9 cellular contexts compared by ENCODE assay signal in genomic region chr10:61452655-61453641, GRCh38. TPM values are rescaled to one million over a fixed set of nuclear protein-coding genes. Genes with fewer than 3 reads are reported as not detected.
A peak's percentile ranks its signal among the peaks of the same experiment; 100 is the strongest.
DNase-seq lines count a peak whose midpoint lies in the region; ATAC-seq and TF ChIP-seq lines count a peak whose summit lies in the region.
"Had no signal": no experiment of that assay in that cellular context is flagged by ENCODE, and none has a peak within 500 bp of the region (broad histone marks: within the 10 kb centered on the region; RNA-seq: fewer than 3 reads in every experiment).

Gene TMEM26, minus strand, starts transcription at chr10:61453381. Its CDS starts 300 bp downstream, at chr10:61453081.

- peak within 1 kb of the TSS in 6 of 8 donors; percentile 38 to 74 (median 44) for H3K4me3 Mint-ChIP-seq in CD4-positive, alpha-beta memory T cell
- peak within 1 kb of the TSS; percentile 64 for H3K4me3 Mint-ChIP-seq in T-helper 17 cell
- peak within 1 kb of the TSS; percentile 91 for H3K4me3 Mint-ChIP-seq in glutamatergic neuron (ENCODE audit: unreplicated experiment)
- no peak within 1 kb of the TSS for H3K4me3 Mint-ChIP-seq in activated CD8-positive, alpha-beta memory T cell treated with anti-CD3 and anti-CD28 coated beads, Interleukin-2, amount 10 ng/mL, durations not matched to agents 7 days and 5 days

- H3K36me3 ChIP-seq in CD4-positive, alpha-beta memory T cell (ENCODE audit: insufficient read depth, low read length), result no peaks in the 10 kb centered on the region
- H3K36me3 ChIP-seq in neuronal stem cell (replicated peaks in 1 of 2; ENCODE audit: control insufficient read depth in 2 of 2, insufficient read depth in 2 of 2, low read length in 2 of 2), result no peaks in the 10 kb centered on the region

- WGBS in neuronal stem cell (ENCODE audit: extremely low coverage in 2 of 2, insufficient read length in 2 of 2, insufficient replicate concordance in 1 of 2), 2 donors, result no CpG with 5 or more reads among the region's 58 CpGs

- H3K27me3 Mint-ChIP-seq in CD4-positive, alpha-beta memory T cell, result peaks cover 25 to 31% of the 10 kb centered on the region in 2 donors
- H3K27me3 Mint-ChIP-seq in T-helper 17 cell, result peaks cover 53% of the 10 kb centered on the region
- peaks cover 11% of the 10 kb centered on the region for H3K27me3 Mint-ChIP-seq in glutamatergic neuron (ENCODE audit: unreplicated experiment)
- H3K27me3 Mint-ChIP-seq in activated CD8-positive, alpha-beta memory T cell treated with anti-CD3 and anti-CD28 coated beads, Interleukin-2, amount 10 ng/mL, durations not matched to agents 7 days and 5 days, result peaks cover 49% of the 10 kb centered on the region

- H3K4me1 Mint-ChIP-seq in CD4-positive, alpha-beta memory T cell, result peaks cover 4 to 10% (median 8%) of the 10 kb centered on the region in 4 donors
- H3K4me1 Mint-ChIP-seq in T-helper 17 cell (peaks cover 10% of the 10 kb centered on the region), glutamatergic neuron (ENCODE audit: low read depth, unreplicated experiment) (peaks cover 5% of the 10 kb centered on the region)
- peaks cover 8% of the 10 kb centered on the region for H3K4me1 Mint-ChIP-seq in activated CD8-positive, alpha-beta memory T cell treated with anti-CD3 and anti-CD28 coated beads, Interleukin-2, amount 10 ng/mL, durations not matched to agents 7 days and 5 days

- intact Hi-C loops in CD4-positive, alpha-beta memory T cell (cut with micrococcal nuclease), result no loop called here

- H3K4me3 ChIP-seq in CD4-positive, alpha-beta memory T cell (ENCODE audit: low read length in 2 of 2), result no peak within 1 kb of the TSS
- H3K4me3 ChIP-seq in neuronal stem cell (ENCODE audit: low read length in 2 of 2), result peak within 1 kb of the TSS; percentile 36 to 80

- H3K4me1 ChIP-seq in CD4-positive, alpha-beta memory T cell (ENCODE audit: insufficient read depth, low read length), result no peaks in the 10 kb centered on the region
- peaks cover 3 to 6% of the 10 kb centered on the region in 2 donors for H3K4me1 ChIP-seq in neuronal stem cell (ENCODE audit: control insufficient read depth in 2 of 2, insufficient read depth in 1 of 2, low read depth in 1 of 2, low read length in 2 of 2)

- peak within 1 kb of the TSS; percentile 65 for H3K9ac ChIP-seq in neuronal stem cell (ENCODE audit: low read depth, low read length, poor library complexity)

- H3K27me3 ChIP-seq in CD4-positive, alpha-beta memory T cell (ENCODE audit: insufficient read depth, low read length), result peaks cover 4% of the 10 kb centered on the region
- H3K27me3 ChIP-seq in neuronal stem cell (ENCODE audit: control insufficient read depth in 3 of 3, insufficient read depth in 3 of 3, low read depth in 1 of 3, low read length in 3 of 3), result peaks cover 8 to 45% (median 29%) of the 10 kb centered on the region in 3 experiments

- ATAC-seq in T-helper 17 cell (no peak), HG03025 (IDR thresholded peaks at IDR 0.05; ENCODE audit: low FRiP score, unreplicated experiment) (no peak), GM21423 (IDR thresholded peaks at IDR 0.05; ENCODE audit: unreplicated experiment) (no peak), GM21390 (IDR thresholded peaks at IDR 0.05; ENCODE audit: unreplicated experiment) (no peak)
- ATAC-seq in activated CD8-positive, alpha-beta memory T cell treated with anti-CD3 and anti-CD28 coated beads, Interleukin-2, amount 10 ng/mL, durations not matched to agents 7 days and 5 days, result no peak
- ATAC-seq: activated CD4-positive, CD25-positive, alpha-beta regulatory T cell treated with anti-CD3 and anti-CD28 coated beads, Interleukin-2, amount 50 U/mL, for 24 hours had no signal

- peak within 1 kb of the TSS; percentile 22 for H3K18ac ChIP-seq in neuronal stem cell (ENCODE audit: low read length)

- CTCF ChIA-PET in CD4-positive, alpha-beta memory T cell (lab: Charles Lee; ENCODE audit: partially characterized antibody), result no interaction called here
- CTCF ChIA-PET in activated CD8-positive, alpha-beta memory T cell treated with anti-CD3 and anti-CD28 coated beads, Interleukin-2, amount 10 ng/mL, durations not matched to agents 7 days and 5 days (lab: Charles Lee), result no interaction called here

- no peak within 1 kb of the TSS for H2BK5ac ChIP-seq in neuronal stem cell (ENCODE audit: low read length)

- no peak within 1 kb of the TSS for H3K27ac Mint-ChIP-seq in CD4-positive, alpha-beta memory T cell
- H3K27ac Mint-ChIP-seq in T-helper 17 cell, result no peak within 1 kb of the TSS
- no peak within 1 kb of the TSS for H3K27ac Mint-ChIP-seq in glutamatergic neuron (ENCODE audit: unreplicated experiment)
- no peak within 1 kb of the TSS for H3K27ac Mint-ChIP-seq in activated CD8-positive, alpha-beta memory T cell treated with anti-CD3 and anti-CD28 coated beads, Interleukin-2, amount 10 ng/mL, durations not matched to agents 7 days and 5 days

- no peak within 1 kb of the TSS for H2AK5ac ChIP-seq in neuronal stem cell (ENCODE audit: low read depth, low read length)

- H4K8ac ChIP-seq in neuronal stem cell (ENCODE audit: low read depth, low read length), result peak within 1 kb of the TSS; percentile 1

- POLR2A ChIA-PET in CD4-positive, alpha-beta memory T cell (lab: Charles Lee; ENCODE audit: partially characterized antibody), result no interaction called here

- TF ChIP-seq CTCF in glutamatergic neuron (IDR thresholded peaks at IDR 0.05; ENCODE audit: partially characterized antibody, unreplicated experiment), result no peak

- H2AFZ ChIP-seq in neuronal stem cell (ENCODE audit: low read length), result peak within 1 kb of the TSS; percentile 86

- peak within 1 kb of the TSS; percentile 88 for H3K4me2 ChIP-seq in neuronal stem cell (ENCODE audit: insufficient read depth, low read length, poor library complexity, severe bottlenecking)

- no peaks in the 10 kb centered on the region for H3K9me3 Mint-ChIP-seq in CD4-positive, alpha-beta memory T cell
- no peaks in the 10 kb centered on the region for H3K9me3 Mint-ChIP-seq in glutamatergic neuron (ENCODE audit: unreplicated experiment)
- H3K9me3 Mint-ChIP-seq in activated CD8-positive, alpha-beta memory T cell treated with anti-CD3 and anti-CD28 coated beads, Interleukin-2, amount 10 ng/mL, durations not matched to agents 7 days and 5 days (ENCODE audit: low read depth), result no peaks in the 10 kb centered on the region

- no peak within 1 kb of the TSS for H4K91ac ChIP-seq in neuronal stem cell (ENCODE audit: low read depth, low read length, poor library complexity)

- no peak within 1 kb of the TSS for H3K27ac ChIP-seq in CD4-positive, alpha-beta memory T cell (ENCODE audit: low read depth, low read length)
- H3K27ac ChIP-seq in neuronal stem cell (replicated peaks; ENCODE audit: low read length), result no peak within 1 kb of the TSS

- no peaks in the 10 kb centered on the region for H3K9me3 ChIP-seq in CD4-positive, alpha-beta memory T cell (ENCODE audit: control insufficient read depth in 1 of 2, low read length in 2 of 2)
- H3K9me3 ChIP-seq in T-helper 17 cell (ENCODE audit: control insufficient read depth, low read length, poor library complexity, severe bottlenecking) (no peaks in the 10 kb centered on the region), neuronal stem cell (replicated peaks in 1 of 2; ENCODE audit: control insufficient read depth in 2 of 2, insufficient read depth in 1 of 2, low read depth in 1 of 2, low read length in 2 of 2) (no peaks in the 10 kb centered on the region)

- peak within 1 kb of the TSS; percentile 47 for H3K23ac ChIP-seq in neuronal stem cell (ENCODE audit: low read depth, low read length, poor library complexity)

- H2BK12ac ChIP-seq in neuronal stem cell (ENCODE audit: low read length), result no peak within 1 kb of the TSS

- no peak within 1 kb of the TSS for H3K4ac ChIP-seq in neuronal stem cell (ENCODE audit: low read length)

- H3K36me3 Mint-ChIP-seq in CD4-positive, alpha-beta memory T cell, result no peaks in the 10 kb centered on the region
- H3K36me3 Mint-ChIP-seq in T-helper 17 cell (ENCODE audit: low read depth), result peaks cover 2% of the 10 kb centered on the region
- H3K36me3 Mint-ChIP-seq in glutamatergic neuron (ENCODE audit: unreplicated experiment), result no peaks in the 10 kb centered on the region
- no peaks in the 10 kb centered on the region for H3K36me3 Mint-ChIP-seq in activated CD8-positive, alpha-beta memory T cell treated with anti-CD3 and anti-CD28 coated beads, Interleukin-2, amount 10 ng/mL, durations not matched to agents 7 days and 5 days

- no peak for DNase-seq in CD4-positive, alpha-beta memory T cell
- DNase-seq in T-helper 17 cell (no peak), glutamatergic neuron (peak; percentile 59), neuronal stem cell (ENCODE audit: low spot score) (peak; percentile 39)
- no peak for DNase-seq in activated CD8-positive, alpha-beta memory T cell treated with anti-CD3 and anti-CD28 coated beads, Interleukin-2, amount 10 ng/mL, durations not matched to agents 7 days and 5 days

- H3K14ac ChIP-seq in neuronal stem cell (ENCODE audit: low read length), result peak within 1 kb of the TSS; percentile 56

- H2BK15ac ChIP-seq in neuronal stem cell (ENCODE audit: low read length), result no peak within 1 kb of the TSS

- H3K79me1 ChIP-seq in neuronal stem cell (ENCODE audit: low read depth, low read length), result no peaks in the 10 kb centered on the region

- H2BK120ac ChIP-seq in neuronal stem cell (ENCODE audit: low read depth, low read length), result no peak within 1 kb of the TSS

RNA-seq across cellular contexts. Expression of gene TMEM26, which starts in this region (rescaled TPM):
- not detected for total RNA-seq in CD4-positive, alpha-beta memory T cell
- not detected for polyA plus RNA-seq in CD4-positive, alpha-beta memory T cell
- total RNA-seq in T-helper 17 cell (not detected), glutamatergic neuron (ENCODE audit: unreplicated experiment) (not detected)
- polyA plus RNA-seq in neuronal stem cell (2013, experiment 1 of 2), result not detected
- not detected for polyA plus RNA-seq in neuronal stem cell (2013, experiment 2 of 2)
- total RNA-seq in activated CD8-positive, alpha-beta memory T cell treated with anti-CD3 and anti-CD28 coated beads, Interleukin-2, amount 10 ng/mL, durations not matched to agents 7 days and 5 days, result not detected

Comparison
In these comparisons a context has a peak if more than half of its experiments do, and no peak if none do; other contexts are left out.
1. Peak in DNase-seq in glutamatergic neuron; RNA of the gene not detected or under 1 TPM.
2. H3K4me3 ChIP-seq: peak in neuronal stem cell (2 of 2); none in CD4-positive, alpha-beta memory T cell (0 of 2).